13 cellular contexts compared by ENCODE assay signal in genomic region chr11:6587360-6587953, GRCh38. TPM values are rescaled to one million over a fixed set of nuclear protein-coding genes. Genes with fewer than 3 reads are reported as not detected.
A peak's percentile ranks its signal among the peaks of the same experiment; 100 is the strongest.
DNase-seq lines count a peak whose midpoint lies in the region; ATAC-seq and TF ChIP-seq lines count a peak whose summit lies in the region.
"Had no signal": no experiment of that assay in that cellular context is flagged by ENCODE, and none has a peak within 500 bp of the region (broad histone marks: within the 10 kb centered on the region; RNA-seq: fewer than 3 reads in every experiment).

No MANE protein-coding gene starts in this region.

- intact Hi-C loops in body of pancreas (cut with DNase I) (no loop called here), stomach (cut with DNase I; ENCODE audit: low total_unique reads) (no loop called here)

- peak; percentile 4 for DNase-seq in NCI-H510A (lab: John Stamatoyannopoulos, UW)
- peak; percentile 75 to 90 (median 87) for DNase-seq in body of pancreas
- DNase-seq in stomach = peak; percentile 83
- DNase-seq in WERI-Rb-1 = no peak
- DNase-seq: activated CD4-positive, alpha-beta T cell treated with anti-CD3 and anti-CD28 coated beads, Interleukin-2, amount 50 U/mL, for 48 hours; CD8-positive, alpha-beta T cell; foreskin melanocyte; GDM1; OCI-M1 had no signal

- H3K9me3 ChIP-seq in body of pancreas = no peaks in the 10 kb centered on the region
- peaks cover 3 to 22% (median 12%) of the 10 kb centered on the region in 4 donors for H3K9me3 ChIP-seq in stomach
- peaks cover 12% of the 10 kb centered on the region for H3K9me3 ChIP-seq in WERI-Rb-1 (ENCODE audit: severe bottlenecking)

- peaks cover 10% of the 10 kb centered on the region for H3K4me1 ChIP-seq in body of pancreas
- peaks cover 5 to 19% (median 8%) of the 10 kb centered on the region in 4 donors for H3K4me1 ChIP-seq in stomach

- ATAC-seq in body of pancreas = peak; percentile 100
- no peak for ATAC-seq in HG03354 (IDR thresholded peaks at IDR 0.05; ENCODE audit: poor library complexity, severe bottlenecking, unreplicated experiment)
- no peak for ATAC-seq in GM18867 (IDR thresholded peaks at IDR 0.05; ENCODE audit: unreplicated experiment)
- ATAC-seq: CD8-positive, alpha-beta T cell; stimulated activated memory B cell treated with anti-CD40 and anti-IgM and Interleukin-4, amounts not matched to agents 10 μg/mL and 1 μg/mL and 100 μg/mL, for 72 hours had no signal

- TF ChIP-seq EP300 in stomach (IDR thresholded peaks at IDR 0.05) = no peak

- H3K4me3 ChIP-seq in body of pancreas = no peak overlapping the region
- no peak overlapping the region for H3K4me3 ChIP-seq in stomach
- H3K4me3 ChIP-seq in WERI-Rb-1 (ENCODE audit: low read depth, low read length) = no peak overlapping the region

- TF ChIP-seq POLR2A in body of pancreas (IDR thresholded peaks at IDR 0.05) (no peak), stomach (IDR thresholded peaks at IDR 0.05) (no peak)

- WGBS in body of pancreas, 2 donors = 57 to 76% methylated on average over 8 to 10 of the region's 11 CpGs
- 65 to 83% (median 68%) methylated on average over 8 to 11 of the region's 11 CpGs for WGBS in stomach, 5 donors

- TF ChIP-seq CTCF in body of pancreas (IDR thresholded peaks at IDR 0.05) (no peak), stomach (IDR thresholded peaks at IDR 0.05) (no peak), WERI-Rb-1 (IDR thresholded peaks at IDR 0.05; ENCODE audit: low read depth, low read length) (no peak)

- H3K36me3 ChIP-seq in body of pancreas (replicated peaks in 1 of 2; ENCODE audit: insufficient read depth in 1 of 2, low read depth in 2 of 2) (no peaks in the 10 kb centered on the region), stomach (peaks cover 0 to 20% (median 12%) of the 10 kb centered on the region in 4 donors), WERI-Rb-1 (0 out of 2 replicates have a peak, but pooled peaks cover 3% of the 10 kb centered on the region)

- no peaks in the 10 kb centered on the region for H3K27me3 ChIP-seq in body of pancreas
- H3K27me3 ChIP-seq in layer of hippocampus (ENCODE audit: control insufficient read depth, insufficient read depth, low read length) = no peaks in the 10 kb centered on the region
- H3K27me3 ChIP-seq in stomach = no peaks in the 10 kb centered on the region
- H3K27me3 ChIP-seq in WERI-Rb-1 (ENCODE audit: insufficient read depth, low read depth, severe bottlenecking) = no peaks in the 10 kb centered on the region

- H3K27ac ChIP-seq in body of pancreas (peak overlapping the region in 1 of 4 donors; percentile 41), layer of hippocampus (ENCODE audit: low read depth, low read length) (peak overlapping the region; percentile 57), stomach (peak overlapping the region in 2 of 5 donors; percentile 30 to 39), WERI-Rb-1 (no peak overlapping the region)

RNA-seq across cellular contexts. Expression of gene RRP8, which starts 16.0 kb away (rescaled TPM):
- total RNA-seq in body of pancreas = 1 to 10 TPM; 5.4 to 8.9 TPM
- total RNA-seq in stomach = 10 to 100 TPM in 2 of 5 donors, 1 to 10 TPM in 3; 1.8 to 22.6 (median 7.6) TPM
- 10 to 100 TPM; 16.5 to 23.1 (median 18.0) TPM for polyA plus RNA-seq in stomach

RNA-seq across cellular contexts. Expression of gene ILK, which starts 16.1 kb away (rescaled TPM):
- total RNA-seq in body of pancreas (100 to 1,000 TPM in 1 of 2 donors, 10 to 100 TPM in 1; 82.8 to 137 TPM), stomach (100 to 1,000 TPM in 4 of 5 donors, 10 to 100 TPM in 1; 60.0 to 308 (median 123) TPM)
- 100 to 1,000 TPM; 123 to 138 (median 124) TPM for polyA plus RNA-seq in stomach

RNA-seq across cellular contexts. Expression of gene TAF10, which starts 24.6 kb away (rescaled TPM):
- 100 to 1,000 TPM; 115 to 215 TPM for total RNA-seq in body of pancreas
- total RNA-seq in stomach = 100 to 1,000 TPM in 4 of 5 donors, 10 to 100 TPM in 1; 15.8 to 234 (median 163) TPM
- polyA plus RNA-seq in stomach = 100 to 1,000 TPM; 115 to 160 (median 154) TPM

RNA-seq across cellular contexts. Expression of gene TPP1, which starts 31.8 kb away (rescaled TPM):
- total RNA-seq in body of pancreas (10 to 100 TPM; 20.8 TPM), stomach (100 to 1,000 TPM in 1 of 5 donors, 10 to 100 TPM in 4; 45.9 to 213 (median 91.5) TPM)
- 10 to 100 TPM; 11.9 to 32.8 (median 26.1) TPM for polyA plus RNA-seq in stomach
